ENCODE assay signal across 8 cellular contexts in genomic region chr12:98373019-98373554, GRCh38.
A peak's percentile ranks its signal among the peaks of the same experiment; 100 is the strongest.
DNase-seq lines count a peak whose midpoint lies in the region; ATAC-seq, FAIRE-seq and TF ChIP-seq lines count a peak whose summit lies in the region.

No MANE protein-coding gene starts in this region.

- ATAC-seq in activated CD8-positive, alpha-beta T cell treated with anti-CD3 and anti-CD28 coated beads for 36 hours = no peak
- ATAC-seq in HG03135 (IDR thresholded peaks at IDR 0.05; ENCODE audit: unreplicated experiment) = no peak
- no peak for ATAC-seq in HG03108 (IDR thresholded peaks at IDR 0.05; ENCODE audit: unreplicated experiment)

- TF ChIP-seq CTCF in activated CD8-positive, alpha-beta T cell treated with anti-CD3 and anti-CD28 coated beads for 36 hours (IDR thresholded peaks at IDR 0.05) = peak; percentile 59
- peak; percentile 40 for TF ChIP-seq CTCF in kidney (IDR thresholded peaks at IDR 0.05; ENCODE audit: borderline replicate concordance, extremely low read depth, insufficient read depth)

- no peak overlapping the region for H3K27ac ChIP-seq in kidney (ENCODE audit: low read depth in 2 of 2, low read length in 2 of 2)

- FAIRE-seq in kidney (lab: Jason Lieb, UNC) = no peak

- CTCF ChIA-PET in HEK293T (lab: Yijun Ruan, JAX) = no interaction called here
- CTCF ChIA-PET in activated CD8-positive, alpha-beta T cell treated with anti-CD3 and anti-CD28 coated beads for 36 hours (lab: Charles Lee) = no interaction called here

- no peaks in the 10 kb centered on the region for H3K9me3 ChIP-seq in kidney (ENCODE audit: control insufficient read depth in 1 of 2, low read length in 2 of 2)

- H3K27me3 Mint-ChIP-seq in activated CD8-positive, alpha-beta T cell treated with anti-CD3 and anti-CD28 coated beads for 36 hours = peaks cover 22% of the 10 kb centered on the region

- intact Hi-C loops in activated CD8-positive, alpha-beta T cell treated with anti-CD3 and anti-CD28 coated beads for 36 hours (cut with micrococcal nuclease) = no loop called here
- intact Hi-C loops in kidney (cut with DNase I) = no loop called here

- no peaks in the 10 kb centered on the region for H3K9me3 Mint-ChIP-seq in activated CD8-positive, alpha-beta T cell treated with anti-CD3 and anti-CD28 coated beads for 36 hours

- H3K4me3 Mint-ChIP-seq in activated CD8-positive, alpha-beta T cell treated with anti-CD3 and anti-CD28 coated beads for 36 hours = no peak overlapping the region

- no peaks in the 10 kb centered on the region for H3K36me3 ChIP-seq in kidney (ENCODE audit: control insufficient read depth in 1 of 2, insufficient read depth in 2 of 2, low read length in 2 of 2)

- H3K27ac Mint-ChIP-seq in activated CD8-positive, alpha-beta T cell treated with anti-CD3 and anti-CD28 coated beads for 36 hours = no peak overlapping the region

- peaks cover 9% of the 10 kb centered on the region for H3K4me1 Mint-ChIP-seq in activated CD8-positive, alpha-beta T cell treated with anti-CD3 and anti-CD28 coated beads for 36 hours (ENCODE audit: low read depth)

- DNase-seq in DMS153 treated with DMSO at 0.1 percent for 48 hours (lab: John Stamatoyannopoulos, UW; ENCODE audit: unreplicated experiment) = peak; percentile 79
- peak; percentile 40 for DNase-seq in HEK293T (ENCODE audit: extremely low spot score)
- DNase-seq in NCI-H2171 (lab: John Stamatoyannopoulos, UW) = peak; percentile 10
- no peak for DNase-seq in activated CD8-positive, alpha-beta T cell treated with anti-CD3 and anti-CD28 coated beads for 36 hours
- no peak for DNase-seq in kidney
- no peak for DNase-seq in activated CD4-positive, alpha-beta T cell treated with anti-CD3 and anti-CD28 coated beads for 1 hour

- POLR2A ChIA-PET in HEK293T (lab: Yijun Ruan, JAX) = no interaction called here
- POLR2A ChIA-PET in activated CD8-positive, alpha-beta T cell treated with anti-CD3 and anti-CD28 coated beads for 36 hours (lab: Charles Lee) = no interaction called here

- H3K9ac ChIP-seq in kidney (ENCODE audit: low read length in 2 of 2) = no peak overlapping the region

- no peaks in the 10 kb centered on the region for H3K36me3 Mint-ChIP-seq in activated CD8-positive, alpha-beta T cell treated with anti-CD3 and anti-CD28 coated beads for 36 hours (ENCODE audit: low read depth)

- no peak overlapping the region for H3K4me3 ChIP-seq in kidney (ENCODE audit: low read length in 2 of 2)

- H3K4me1 ChIP-seq in kidney (ENCODE audit: control insufficient read depth in 1 of 2, insufficient read depth in 1 of 2, low read depth in 1 of 2, low read length in 2 of 2) = no peaks in the 10 kb centered on the region

TF ChIP-seq in HEK293T, 16 proteins besides CTCF, POLR2A, EP300 and RAD21:
- TF ChIP-seq CTBP1 (IDR thresholded peaks at IDR 0.05; ENCODE audit: borderline replicate concordance) = no peak
- no peak for TF ChIP-seq FOXK2 (IDR thresholded peaks at IDR 0.05)
- no peak for TF ChIP-seq LEF1 (IDR thresholded peaks at IDR 0.05; ENCODE audit: borderline replicate concordance)
- no peak for TF ChIP-seq ELF4 (IDR thresholded peaks at IDR 0.05)
- no peak for TF ChIP-seq PKNOX1 (IDR thresholded peaks at IDR 0.05)
- TF ChIP-seq BHLHE40 (IDR thresholded peaks at IDR 0.05; ENCODE audit: borderline replicate concordance) = no peak
- no peak for TF ChIP-seq SP1 (IDR thresholded peaks at IDR 0.05)
- TF ChIP-seq NFRKB (IDR thresholded peaks at IDR 0.05) = no peak
- TF ChIP-seq HDGF (IDR thresholded peaks at IDR 0.05; ENCODE audit: borderline replicate concordance) = no peak
- no peak for TF ChIP-seq FOXA1 (IDR thresholded peaks at IDR 0.05)
- no peak for TF ChIP-seq FOXM1 (IDR thresholded peaks at IDR 0.05; ENCODE audit: borderline replicate concordance)
- no peak for TF ChIP-seq L3MBTL2 (conservative IDR thresholded peaks at IDR 0.05)
- no peak for TF ChIP-seq TARDBP (IDR thresholded peaks at IDR 0.05)
- TF ChIP-seq ARNT (IDR thresholded peaks at IDR 0.05) = no peak
- TF ChIP-seq SUZ12 (IDR thresholded peaks at IDR 0.05) = no peak
- TF ChIP-seq ZNF384 (IDR thresholded peaks at IDR 0.05) = no peak

Comparison
In these comparisons a context has a peak if more than half of its experiments do, and no peak if none do; other contexts are left out.
1. DNase-seq: peak in DMS153 treated with DMSO at 0.1 percent for 48 hours (single experiment), HEK293T (single experiment) and NCI-H2171 (single experiment); none in activated CD8-positive, alpha-beta T cell treated with anti-CD3 and anti-CD28 coated beads for 36 hours (single experiment), kidney (single experiment) and activated CD4-positive, alpha-beta T cell treated with anti-CD3 and anti-CD28 coated beads for 1 hour (single experiment).